Comparison of ENCODE assay signal across 1 cellular context in the genomic region with DNA sequence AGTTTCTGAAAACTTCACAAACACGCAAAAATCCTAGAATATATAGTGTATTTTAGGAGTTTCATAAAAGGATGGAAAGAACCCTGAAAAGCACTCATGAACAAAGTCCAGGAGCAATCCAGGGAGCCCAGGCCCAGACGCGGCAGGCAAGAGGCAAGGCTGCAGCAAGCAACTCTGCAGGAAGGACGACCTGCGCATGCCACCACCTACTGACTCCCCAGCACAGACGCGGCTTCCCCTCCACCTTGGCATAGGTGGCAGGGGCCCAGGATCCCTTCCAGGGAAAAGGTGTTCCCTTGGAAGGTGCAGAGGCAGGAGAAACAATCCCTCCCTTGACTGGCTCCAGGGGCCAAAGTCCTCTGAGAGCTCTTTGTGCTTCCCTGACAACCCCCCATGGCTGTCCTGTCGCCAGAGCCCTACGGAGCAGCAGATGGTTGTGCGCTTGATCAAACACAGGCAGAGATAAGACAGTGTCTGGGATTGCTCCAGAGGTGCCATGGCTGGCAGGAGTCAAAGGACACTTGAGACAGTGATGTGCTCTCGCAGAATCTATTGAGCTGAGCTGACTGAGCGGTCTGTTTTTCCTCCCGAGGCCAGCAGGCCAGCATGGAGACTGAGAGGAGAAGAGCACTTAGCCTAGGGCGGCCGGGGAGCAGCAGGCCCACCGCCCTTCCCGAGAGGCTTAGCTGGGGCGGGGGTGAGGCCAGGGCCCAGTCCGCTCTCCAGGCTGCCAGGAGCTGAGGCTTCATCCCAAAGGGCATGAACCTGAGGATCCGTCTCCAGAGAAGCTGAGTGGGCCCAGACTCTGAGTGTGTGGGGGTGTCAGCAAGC.
TF ChIP-seq lines count a peak whose summit lies in the region.

No MANE protein-coding gene starts in this region.

TF ChIP-seq in SK-N-SH, 30 proteins besides CTCF, POLR2A, EP300 and RAD21 (continued from another document):
- TF ChIP-seq MXI1 (IDR thresholded peaks at IDR 0.05; ENCODE audit: low read depth, low read length) (peak; percentile 64; the same call in 1 of the 2 replicates), ELF1 (IDR thresholded peaks at IDR 0.05) (no peak), JUND (IDR thresholded peaks at IDR 0.05) (no peak), FOXJ3 (CRISPR knock-in tag; IDR thresholded peaks at IDR 0.05) (peak; percentile 98), NRF1 (IDR thresholded peaks at IDR 0.05; ENCODE audit: low read depth, low read length) (no peak), NFIC (IDR thresholded peaks at IDR 0.05; ENCODE audit: borderline replicate concordance) (no peak), YY1 (IDR thresholded peaks at IDR 0.05; ENCODE audit: low read depth) (no peak)
- TF ChIP-seq, protein P1, sequence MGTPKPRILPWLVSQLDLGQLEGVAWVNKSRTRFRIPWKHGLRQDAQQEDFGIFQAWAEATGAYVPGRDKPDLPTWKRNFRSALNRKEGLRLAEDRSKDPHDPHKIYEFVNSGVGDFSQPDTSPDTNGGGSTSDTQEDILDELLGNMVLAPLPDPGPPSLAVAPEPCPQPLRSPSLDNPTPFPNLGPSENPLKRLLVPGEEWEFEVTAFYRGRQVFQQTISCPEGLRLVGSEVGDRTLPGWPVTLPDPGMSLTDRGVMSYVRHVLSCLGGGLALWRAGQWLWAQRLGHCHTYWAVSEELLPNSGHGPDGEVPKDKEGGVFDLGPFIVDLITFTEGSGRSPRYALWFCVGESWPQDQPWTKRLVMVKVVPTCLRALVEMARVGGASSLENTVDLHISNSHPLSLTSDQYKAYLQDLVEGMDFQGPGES (IDR thresholded peaks at IDR 0.05; ENCODE audit: low read depth, low read length): no peak
- TF ChIP-seq, protein P2, sequence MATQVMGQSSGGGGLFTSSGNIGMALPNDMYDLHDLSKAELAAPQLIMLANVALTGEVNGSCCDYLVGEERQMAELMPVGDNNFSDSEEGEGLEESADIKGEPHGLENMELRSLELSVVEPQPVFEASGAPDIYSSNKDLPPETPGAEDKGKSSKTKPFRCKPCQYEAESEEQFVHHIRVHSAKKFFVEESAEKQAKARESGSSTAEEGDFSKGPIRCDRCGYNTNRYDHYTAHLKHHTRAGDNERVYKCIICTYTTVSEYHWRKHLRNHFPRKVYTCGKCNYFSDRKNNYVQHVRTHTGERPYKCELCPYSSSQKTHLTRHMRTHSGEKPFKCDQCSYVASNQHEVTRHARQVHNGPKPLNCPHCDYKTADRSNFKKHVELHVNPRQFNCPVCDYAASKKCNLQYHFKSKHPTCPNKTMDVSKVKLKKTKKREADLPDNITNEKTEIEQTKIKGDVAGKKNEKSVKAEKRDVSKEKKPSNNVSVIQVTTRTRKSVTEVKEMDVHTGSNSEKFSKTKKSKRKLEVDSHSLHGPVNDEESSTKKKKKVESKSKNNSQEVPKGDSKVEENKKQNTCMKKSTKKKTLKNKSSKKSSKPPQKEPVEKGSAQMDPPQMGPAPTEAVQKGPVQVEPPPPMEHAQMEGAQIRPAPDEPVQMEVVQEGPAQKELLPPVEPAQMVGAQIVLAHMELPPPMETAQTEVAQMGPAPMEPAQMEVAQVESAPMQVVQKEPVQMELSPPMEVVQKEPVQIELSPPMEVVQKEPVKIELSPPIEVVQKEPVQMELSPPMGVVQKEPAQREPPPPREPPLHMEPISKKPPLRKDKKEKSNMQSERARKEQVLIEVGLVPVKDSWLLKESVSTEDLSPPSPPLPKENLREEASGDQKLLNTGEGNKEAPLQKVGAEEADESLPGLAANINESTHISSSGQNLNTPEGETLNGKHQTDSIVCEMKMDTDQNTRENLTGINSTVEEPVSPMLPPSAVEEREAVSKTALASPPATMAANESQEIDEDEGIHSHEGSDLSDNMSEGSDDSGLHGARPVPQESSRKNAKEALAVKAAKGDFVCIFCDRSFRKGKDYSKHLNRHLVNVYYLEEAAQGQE (IDR thresholded peaks at IDR 0.05; ENCODE audit: low read depth, low read length): no peak
